Comparison of ENCODE assay signal across 8 cellular contexts in genomic region chrX:101617211-101618191, GRCh38. TPM values are rescaled to one million over a fixed set of nuclear protein-coding genes. Genes with fewer than 3 reads are reported as not detected.
A peak's percentile ranks its signal among the peaks of the same experiment; 100 is the strongest.
DNase-seq lines count a peak whose midpoint lies in the region; ATAC-seq and TF ChIP-seq lines count a peak whose summit lies in the region.

TSS of gene ARMCX6 (minus strand) at chrX:101618000. CDS start at chrX:101616620, 1,380 bp downstream.

- peaks cover 0 to 7% of the 10 kb centered on the region in 2 donors for H3K4me1 ChIP-seq in right atrium auricular region
- H3K4me1 ChIP-seq in aorta (ENCODE audit: control insufficient read depth in 1 of 2, insufficient read depth in 2 of 2, low read length in 2 of 2): no peaks in the 10 kb centered on the region

- 0 to 34% (median 1%) methylated on average over 29 to 39 of the region's 39 CpGs for WGBS in adipose tissue, 3 donors
- WGBS in aorta, 2 donors: 0 to 26% methylated on average over 38 to 39 of the region's 39 CpGs

- peak; percentile 92 for ATAC-seq in aorta (ENCODE audit: low FRiP score)

- POLR2A ChIA-PET in HEK293T (lab: Yijun Ruan, JAX): no interaction called here

- DNase-seq in HEK293T (ENCODE audit: extremely low spot score) (peak; percentile 71), MV-4-11 (lab: John Stamatoyannopoulos, UW) (peak; percentile 57), SW 1271 (lab: John Stamatoyannopoulos, UW) (peak; percentile 0 to 29), right atrium auricular region (ENCODE audit: low spot score) (peak; percentile 88), putamen (ENCODE audit: low spot score) (peak; percentile 76), aorta (peak; percentile 87 to 93)

- H3K27me3 ChIP-seq in right atrium auricular region (no peaks in the 10 kb centered on the region), aorta (ENCODE audit: control insufficient read depth in 1 of 2, insufficient read depth in 2 of 2, low read length in 1 of 2) (no peaks in the 10 kb centered on the region)

- no peaks in the 10 kb centered on the region for H3K9me3 ChIP-seq in right atrium auricular region
- no peaks in the 10 kb centered on the region for H3K9me3 ChIP-seq in aorta (ENCODE audit: control insufficient read depth, low read length)

- TF ChIP-seq POLR2A in GM10847 (IDR thresholded peaks at IDR 0.05; ENCODE audit: extremely low read depth, insufficient read length): peak; percentile 45

- peak; percentile 27 to 65 for TF ChIP-seq CTCF in right atrium auricular region (IDR thresholded peaks at IDR 0.05)

- H3K27ac ChIP-seq in adipose tissue (ENCODE audit: low read depth, low read length): no peak within 1 kb of the TSS
- peak within 1 kb of the TSS; percentile 75 to 82 for H3K27ac ChIP-seq in right atrium auricular region
- H3K27ac ChIP-seq in aorta (ENCODE audit: low read depth in 1 of 2, low read length in 2 of 2): peak within 1 kb of the TSS in 1 of 2 donors; percentile 30

- CTCF ChIA-PET in HEK293T (lab: Yijun Ruan, JAX): interaction anchor here (0.6 to 1.0 kb wide), 2 partner anchors 181 to 1149 kb away, joined by 3 read pairs; no protein-coding TSS in a partner anchor

- intact Hi-C loops in aorta (cut with DNase I): no loop called here

- H3K36me3 ChIP-seq in right atrium auricular region: no peaks in the 10 kb centered on the region
- H3K36me3 ChIP-seq in aorta (ENCODE audit: control insufficient read depth in 1 of 2, insufficient read depth in 2 of 2, low read length in 1 of 2): no peaks in the 10 kb centered on the region

- H3K4me3 ChIP-seq in right atrium auricular region (peak within 1 kb of the TSS; percentile 58), aorta (ENCODE audit: low read length in 2 of 2) (peak within 1 kb of the TSS; percentile 37 to 81)

TF ChIP-seq in HEK293T, 16 proteins besides CTCF, POLR2A, EP300 and RAD21:
- TF ChIP-seq FOXM1 (IDR thresholded peaks at IDR 0.05; ENCODE audit: borderline replicate concordance): no peak
TF ChIP-seq in HEK293T: peak in this region for 0.

RNA-seq across cellular contexts. Expression of gene ARMCX6, which starts in this region (rescaled TPM):
- polyA plus RNA-seq in adipose tissue (10 to 100 TPM; 22.0 to 35.8 (median 34.4) TPM), aorta (10 to 100 TPM; 14.8 to 42.7 TPM)
- total RNA-seq in right atrium auricular region (10 to 100 TPM; 12.3 to 18.9 TPM), aorta (10 to 100 TPM; 24.2 to 38.3 TPM)

Comparison
In these comparisons a context has a peak if more than half of its experiments do, and no peak if none do; other contexts are left out.
1. DNase-seq: peak in every context shown above with its lines; median percentile 90 in aorta; 88 in right atrium auricular region; 76 in putamen; 71 in HEK293T; 57 in MV-4-11; 14 in SW 1271.